Comparison of ENCODE assay signal across 14 cellular contexts in genomic region chr13:37202264-37202663, GRCh38.
"Had no signal": no experiment of that assay in that cellular context is flagged by ENCODE, and none has a peak within 500 bp of the region (broad histone marks: within the 10 kb centered on the region; RNA-seq: fewer than 3 reads in every experiment).

No MANE protein-coding gene starts in this region.

- H3K4me1 ChIP-seq: adrenal gland, left ventricle myocardium inferior, transverse colon had no signal

- H3K27me3 ChIP-seq: adrenal gland, neutrophil, transverse colon had no signal

- H3K4me3 ChIP-seq: adrenal gland, left ventricle myocardium inferior, mucosa of descending colon, transverse colon had no signal

- H3K9me3 ChIP-seq: adrenal gland, left ventricle myocardium inferior, mucosa of descending colon, neutrophil, transverse colon had no signal

- H3K27ac ChIP-seq: adrenal gland, left ventricle myocardium inferior, neutrophil, transverse colon had no signal

- H3K36me3 ChIP-seq: adrenal gland, left ventricle myocardium inferior, transverse colon had no signal

- DNase-seq: activated CD4-positive, CD25-positive, alpha-beta regulatory T cell treated with anti-CD3 and anti-CD28 coated beads, Interleukin-2, amount 50 U/mL, for 72 hours; activated naive CD4-positive, alpha-beta T cell treated with anti-CD3 and anti-CD28 coated beads, Interleukin-2, amount 50 U/mL, for 16 hours; adrenal gland; hypothalamus; left ventricle myocardium inferior; mucosa of descending colon; natural killer cell; right cardiac atrium; small intestine; stimulated activated CD4-positive, alpha-beta T cell treated with anti-CD3 and anti-CD28 coated beads, Interleukin-4, amount 100 ng/mL, for 24 hours; stimulated activated naive CD4-positive, alpha-beta T cell; substantia nigra; transverse colon had no signal
